ENCODE assay signal across 8 cellular contexts in the genomic region with DNA sequence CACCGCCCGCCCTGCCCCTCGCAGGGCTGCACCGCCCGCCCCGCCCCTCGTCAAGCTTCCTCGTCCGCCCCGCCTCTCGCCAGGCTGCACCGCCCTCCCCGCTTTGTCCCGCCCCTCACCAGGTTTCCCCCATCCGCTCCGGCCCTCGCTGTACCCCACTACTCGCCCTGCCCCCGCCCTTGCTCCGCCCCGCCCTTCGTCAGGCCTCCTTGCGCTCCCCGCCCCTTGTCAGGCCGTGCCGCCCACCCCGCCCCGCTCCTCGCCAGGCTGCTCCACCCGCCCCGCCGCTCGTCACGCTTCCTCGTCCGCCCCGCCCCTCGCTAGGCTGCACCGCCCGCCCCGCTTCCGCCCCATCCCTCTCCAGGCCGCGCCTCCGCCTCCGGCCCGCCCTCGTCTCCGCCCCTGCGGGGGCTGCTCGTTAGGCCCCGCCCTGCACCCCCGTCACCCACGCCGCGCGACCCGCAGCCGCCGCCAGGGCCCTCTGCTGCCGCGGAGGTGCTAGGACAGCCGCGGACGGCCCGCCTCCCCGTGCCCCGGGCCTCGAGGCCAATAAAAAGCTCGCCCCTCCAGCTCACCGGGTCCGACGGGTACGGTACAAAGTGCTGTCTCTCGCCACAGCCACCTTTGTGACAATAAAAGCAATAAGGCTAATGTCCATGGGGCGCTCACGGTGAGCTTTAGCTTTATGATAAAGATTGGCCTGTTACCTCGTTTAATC. TPM values are rescaled to one million over a fixed set of nuclear protein-coding genes. Genes with fewer than 3 reads are reported as not detected.
DNase-seq lines count a peak whose midpoint lies in the region; ATAC-seq and TF ChIP-seq lines count a peak whose summit lies in the region.

No MANE protein-coding gene starts in this region.

- no peaks in the 10 kb centered on the region for H4K20me1 ChIP-seq in OCI-LY1 (ENCODE audit: insufficient read depth, low read length)

- H3K27ac ChIP-seq in OCI-LY1 (ENCODE audit: low read depth, low read length, poor library complexity, severe bottlenecking): no peak overlapping the region

- DNase-seq in DMS 273 (lab: John Stamatoyannopoulos, UW; ENCODE audit: unreplicated experiment) (peak; percentile 98), HuH-7 (ENCODE audit: low spot score) (peak; percentile 84), activated T-cell treated with anti-CD3 and anti-CD28 coated beads for 1 hour (ENCODE audit: low read depth) (peak; percentile 99), epidermal melanocyte (ENCODE audit: insufficient read length, low spot score) (peak; percentile 81), mucosa of descending colon (peak; percentile 98 to 99 (median 99))
- DNase-seq in stimulated activated CD8-positive, alpha-beta memory T cell treated with anti-CD3 and anti-CD28 coated beads, Interleukin-2, amount 100 ng/mL, for 48 hours (ENCODE audit: low read depth in 2 of 2): peak; percentile 99

- H3K9me3 ChIP-seq in OCI-LY1 (ENCODE audit: low read length): no peaks in the 10 kb centered on the region
- H3K9me3 ChIP-seq in mucosa of descending colon: no peaks in the 10 kb centered on the region

- H2AFZ ChIP-seq in OCI-LY1 (ENCODE audit: low read length): peak overlapping the region; percentile 15

- TF ChIP-seq CTCF in OCI-LY1 (IDR thresholded peaks at IDR 0.05; ENCODE audit: low read length): peak; percentile 66
- peak; percentile 67 for TF ChIP-seq CTCF in mucosa of descending colon (IDR thresholded peaks at IDR 0.05)

- intact Hi-C loops in mucosa of descending colon (cut with DNase I, micrococcal nuclease): no loop called here

- peak overlapping the region; percentile 47 for H3K9ac ChIP-seq in OCI-LY1 (ENCODE audit: low read length)

- H3K36me3 ChIP-seq in OCI-LY1 (ENCODE audit: insufficient read depth, low read length) (peaks cover 16% of the 10 kb centered on the region), mucosa of descending colon (ENCODE audit: low read depth) (peaks cover 8% of the 10 kb centered on the region)

- H3K27me3 ChIP-seq in OCI-LY1 (ENCODE audit: insufficient read depth, low read length): no peaks in the 10 kb centered on the region

- no peaks in the 10 kb centered on the region for H3K79me2 ChIP-seq in OCI-LY1 (ENCODE audit: insufficient read depth, low read length)

- H3K4me1 ChIP-seq in OCI-LY1 (ENCODE audit: insufficient read depth, low read length, severe bottlenecking) (peaks cover 14% of the 10 kb centered on the region), mucosa of descending colon (ENCODE audit: low read depth) (peaks cover 15% of the 10 kb centered on the region)

- peak overlapping the region; percentile 52 for H3K4me3 ChIP-seq in OCI-LY1 (ENCODE audit: low read depth, low read length, poor library complexity, severe bottlenecking)
- H3K4me3 ChIP-seq in mucosa of descending colon: no peak overlapping the region

- peak overlapping the region; percentile 61 for H3K4me2 ChIP-seq in OCI-LY1 (ENCODE audit: low read length)

- no peaks in the 10 kb centered on the region for H3K9me2 ChIP-seq in OCI-LY1 (ENCODE audit: low read depth, low read length)

- ATAC-seq in GM21528 (IDR thresholded peaks at IDR 0.05; ENCODE audit: low FRiP score, unreplicated experiment) (peak; percentile 81), mucosa of descending colon (peak; percentile 84)

- H3F3A ChIP-seq in OCI-LY1 (ENCODE audit: insufficient read depth, low read length): no peaks in the 10 kb centered on the region

RNA-seq across cellular contexts. Expression of gene DNPEP, which starts 0.6 kb away (rescaled TPM):
- 100 to 1,000 TPM in 2 of 3 donors, 10 to 100 TPM in 1; 75.7 to 127 (median 125) TPM for total RNA-seq in mucosa of descending colon

RNA-seq across cellular contexts. Expression of gene DES, which starts 29.9 kb away (rescaled TPM):
- total RNA-seq in mucosa of descending colon: 1,000 to 10,000 TPM in 1 of 3 donors, 100 to 1,000 TPM in 1, 10 to 100 TPM in 1; 65.4 to 4,715 (median 359) TPM

RNA-seq across cellular contexts. Expression of gene SPEG, which starts 46.4 kb away (rescaled TPM):
- 100 to 1,000 TPM in 1 of 3 donors, 10 to 100 TPM in 1, 1 to 10 TPM in 1; 7.9 to 242 (median 22.2) TPM for total RNA-seq in mucosa of descending colon

RNA-seq across cellular contexts. Expression of gene RESP18, which starts 55.7 kb away (rescaled TPM):
- not detected for total RNA-seq in mucosa of descending colon
